Comparison of ENCODE assay signal across 25 cellular contexts in the genomic region with DNA sequence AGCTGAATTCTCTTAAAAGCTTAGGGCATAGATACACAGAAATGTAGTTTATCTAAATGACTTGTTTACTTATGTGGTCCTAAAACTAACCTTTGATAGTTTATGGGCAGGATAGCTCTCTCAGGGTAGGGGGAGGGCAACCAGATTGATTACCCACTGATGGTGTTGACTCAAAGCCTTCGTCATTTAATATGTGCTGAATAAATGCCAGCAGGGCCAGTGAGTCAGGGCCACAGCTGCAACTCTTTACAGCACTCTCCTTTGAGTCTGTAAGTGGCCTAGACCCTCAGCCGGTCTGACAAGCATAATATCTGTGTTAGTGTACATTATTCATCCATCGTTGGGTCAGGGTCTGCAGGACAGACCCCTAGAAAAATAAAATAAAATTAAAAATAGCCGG.
"Had no signal": no experiment of that assay in that cellular context is flagged by ENCODE, and none has a peak within 500 bp of the region (broad histone marks: within the 10 kb centered on the region; RNA-seq: fewer than 3 reads in every experiment).

No MANE protein-coding gene starts in this region.

- H3K9me3 ChIP-seq: gastroesophageal sphincter, prostate gland, right atrium auricular region, sigmoid colon, testis, tibial artery had no signal

- H3K27ac Mint-ChIP-seq: dendritic cell treated with granulocyte-macrophage colony-stimulating factor and Interleukin-4, amounts not matched to agents 40 ng/mL and 50 ng/mL, for 4 days; endodermal cell; naive thymus-derived CD8-positive, alpha-beta T cell; nephron progenitor cell; stimulated activated effector memory CD8-positive, alpha-beta T cell treated with anti-CD3 and anti-CD28 coated beads, Interleukin-12 subunit alpha, Interleukin-12 subunit beta, amount 100 ng/mL, for 72 hours; type B pancreatic cell had no signal

- H3K9me3 Mint-ChIP-seq: stimulated activated effector memory CD8-positive, alpha-beta T cell treated with anti-CD3 and anti-CD28 coated beads, Interleukin-12 subunit alpha, Interleukin-12 subunit beta, amount 100 ng/mL, for 72 hours had no signal

- H3K36me3 ChIP-seq: gastroesophageal sphincter, heart left ventricle, prostate gland, right atrium auricular region, sigmoid colon, tibial artery had no signal

- ATAC-seq: esophagus mucosa; gastroesophageal sphincter; heart left ventricle; left lobe of liver; naive thymus-derived CD8-positive, alpha-beta T cell; stimulated activated effector memory CD8-positive, alpha-beta T cell treated with anti-CD3 and anti-CD28 coated beads, Interleukin-12 subunit alpha, Interleukin-12 subunit beta, amount 100 ng/mL, for 72 hours; stimulated activated naive CD8-positive, alpha-beta T cell treated with anti-CD3 and anti-CD28 coated beads, Interleukin-15, Interleukin-2, amounts not matched to agents 100 U/mL and 50 U/mL, for 24 hours had no signal

- H3K27me3 ChIP-seq: gastroesophageal sphincter, heart left ventricle, hepatocyte, right atrium auricular region, sigmoid colon, testis, tibial artery had no signal

- H3K4me3 Mint-ChIP-seq: dendritic cell treated with granulocyte-macrophage colony-stimulating factor and Interleukin-4, amounts not matched to agents 40 ng/mL and 50 ng/mL, for 4 days; endodermal cell; naive thymus-derived CD8-positive, alpha-beta T cell; nephron progenitor cell; stimulated activated effector memory CD8-positive, alpha-beta T cell treated with anti-CD3 and anti-CD28 coated beads, Interleukin-12 subunit alpha, Interleukin-12 subunit beta, amount 100 ng/mL, for 72 hours; type B pancreatic cell had no signal

- H3K4me1 ChIP-seq: gastroesophageal sphincter, heart left ventricle, prostate gland, right atrium auricular region, sigmoid colon, testis, tibial artery had no signal

- H3K4me3 ChIP-seq: gastroesophageal sphincter, heart left ventricle, hepatocyte, prostate gland, right atrium auricular region, sigmoid colon, testis, tibial artery had no signal

- H3K27ac ChIP-seq: epithelial cell of prostate, gastroesophageal sphincter, heart left ventricle, hepatocyte, prostate gland, right atrium auricular region, sigmoid colon, testis, tibial artery had no signal

- H3K36me3 Mint-ChIP-seq: stimulated activated effector memory CD8-positive, alpha-beta T cell treated with anti-CD3 and anti-CD28 coated beads, Interleukin-12 subunit alpha, Interleukin-12 subunit beta, amount 100 ng/mL, for 72 hours; type B pancreatic cell had no signal

- DNase-seq: effector CD8-positive, alpha-beta T cell; endodermal cell; foreskin fibroblast; heart left ventricle; kidney; naive thymus-derived CD8-positive, alpha-beta T cell; nephron progenitor cell; nucleus accumbens; sigmoid colon; stimulated activated CD4-positive, alpha-beta T cell treated with anti-CD3 and anti-CD28 coated beads, Interleukin-2, amount 100 ng/mL, for 24 hours; stimulated activated CD4-positive, alpha-beta T cell treated with anti-CD3 and anti-CD28 coated beads, Interleukin-4, amount 100 ng/mL, for 24 hours; stimulated activated naive CD8-positive, alpha-beta T cell treated with anti-CD3 and anti-CD28 coated beads, Interleukin-15, Interleukin-2, amounts not matched to agents 100 U/mL and 50 U/mL, for 24 hours; substantia nigra; testis; tibial artery had no signal

- H3K27me3 Mint-ChIP-seq: dendritic cell treated with granulocyte-macrophage colony-stimulating factor and Interleukin-4, amounts not matched to agents 40 ng/mL and 50 ng/mL, for 4 days; naive thymus-derived CD8-positive, alpha-beta T cell; type B pancreatic cell had no signal

- H3K4me1 Mint-ChIP-seq: endodermal cell; naive thymus-derived CD8-positive, alpha-beta T cell; nephron progenitor cell; stimulated activated effector memory CD8-positive, alpha-beta T cell treated with anti-CD3 and anti-CD28 coated beads, Interleukin-12 subunit alpha, Interleukin-12 subunit beta, amount 100 ng/mL, for 72 hours had no signal
